ENCODE assay signal across 28 cellular contexts in the genomic region with DNA sequence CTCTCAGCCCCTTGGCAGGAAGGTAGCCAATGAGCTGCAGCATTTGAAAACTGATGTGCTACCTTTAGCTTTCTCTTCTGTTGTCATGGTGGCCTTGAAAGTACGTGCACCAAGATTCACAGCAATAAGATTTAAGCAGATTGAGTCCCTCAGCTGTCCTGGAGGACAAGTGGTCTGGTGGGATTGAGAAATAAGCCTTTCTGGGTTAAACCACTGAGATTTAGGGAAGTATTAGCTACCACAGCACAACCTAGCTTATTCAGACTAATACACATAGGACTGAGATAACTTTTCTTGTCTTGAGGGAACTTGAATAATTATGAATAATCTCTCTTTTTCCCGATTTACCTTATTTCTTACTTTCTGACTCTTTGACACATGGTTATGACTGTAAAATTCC.
"Had no signal": no experiment of that assay in that cellular context is flagged by ENCODE, and none has a peak within 500 bp of the region (broad histone marks: within the 10 kb centered on the region; RNA-seq: fewer than 3 reads in every experiment).

No MANE protein-coding gene starts in this region.

- H3K9me3 Mint-ChIP-seq: activated naive CD4-positive, alpha-beta T cell treated with anti-CD3 and anti-CD28 coated beads for 36 hours; activated T-cell treated with anti-CD3 and anti-CD28 coated beads, Interleukin-2, amount 50 U/mL, for 72 hours; central memory CD8-positive, alpha-beta T cell; effector memory CD8-positive, alpha-beta T cell; mesothelial cell of epicardium; natural killer cell had no signal

- ATAC-seq: activated T-cell treated with anti-CD3 and anti-CD28 coated beads, Interleukin-2, amount 50 U/mL, for 72 hours; effector memory CD8-positive, alpha-beta T cell; esophagus mucosa; left ventricle myocardium superior; natural killer cell; stimulated activated naive B cell treated with anti-CD40 and anti-IgM and Interleukin-4, amounts not matched to agents 10 μg/mL and 1 μg/mL and 100 μg/mL, for 72 hours had no signal

- H3K36me3 Mint-ChIP-seq: mesothelial cell of epicardium; natural killer cell; stimulated activated naive B cell treated with anti-CD40 and anti-IgM and Interleukin-4, amounts not matched to agents 10 μg/mL and 1 μg/mL and 100 μg/mL, for 72 hours had no signal

- H3K27ac Mint-ChIP-seq: activated CD4-positive, alpha-beta memory T cell treated with anti-CD3 and anti-CD28 coated beads, Interleukin-2, amount 10 ng/mL, durations not matched to agents 7 days and 5 days; activated naive CD4-positive, alpha-beta T cell treated with anti-CD3 and anti-CD28 coated beads for 36 hours; activated naive CD8-positive, alpha-beta T cell treated with anti-CD3 and anti-CD28 coated beads, Interleukin-2, amount 10 ng/mL, durations not matched to agents 7 days and 5 days; activated T-cell treated with anti-CD3 and anti-CD28 coated beads, Interleukin-2, amount 50 U/mL, for 72 hours; effector memory CD8-positive, alpha-beta T cell; mesothelial cell of epicardium; natural killer cell; progenitor cell of endocrine pancreas; stimulated activated naive B cell treated with anti-CD40 and anti-IgM and Interleukin-4, amounts not matched to agents 10 μg/mL and 1 μg/mL and 100 μg/mL, for 72 hours had no signal

- DNase-seq: activated CD4-positive, alpha-beta memory T cell treated with anti-CD3 and anti-CD28 coated beads, Interleukin-2, amount 10 ng/mL, durations not matched to agents 7 days and 5 days; activated CD4-positive, alpha-beta T cell treated with anti-CD3 and anti-CD28 coated beads for 48 hours; activated CD4-positive, CD25-positive, alpha-beta regulatory T cell; activated effector memory CD4-positive, alpha-beta T cell treated with Interleukin-2 at 50 U/mL for 16 hours; activated naive CD4-positive, alpha-beta T cell treated with anti-CD3 and anti-CD28 coated beads for 36 hours; activated naive CD8-positive, alpha-beta T cell treated with anti-CD3 and anti-CD28 coated beads, Interleukin-2, amount 10 ng/mL, durations not matched to agents 7 days and 5 days; activated T-cell treated with anti-CD3 and anti-CD28 coated beads, Interleukin-2, amount 50 U/mL, for 72 hours; amniotic stem cell; dorsolateral prefrontal cortex; effector memory CD8-positive, alpha-beta T cell; hippocampal formation; left ventricle myocardium superior; mammary epithelial cell; natural killer cell; retina; stimulated activated CD4-positive, alpha-beta T cell treated with anti-CD3 and anti-CD28 coated beads, Interleukin-2, amount 100 ng/mL, for 48 hours; stimulated activated CD8-positive, alpha-beta memory T cell treated with anti-CD3 and anti-CD28 coated beads, Interleukin-4, amount 100 ng/mL, for 48 hours; stimulated activated naive B cell treated with anti-CD40 and anti-IgM and Interleukin-4, amounts not matched to agents 10 μg/mL and 1 μg/mL and 100 μg/mL, for 72 hours; transverse colon had no signal

- H3K4me3 ChIP-seq: breast epithelium, dorsolateral prefrontal cortex, transverse colon, vagina had no signal

- H3K27me3 ChIP-seq: breast epithelium, dorsolateral prefrontal cortex, transverse colon, vagina had no signal

- H3K27ac ChIP-seq: breast epithelium, dorsolateral prefrontal cortex, transverse colon, vagina had no signal

- FAIRE-seq: colon, endothelial cell of umbilical vein, frontal cortex had no signal

- H3K4me1 ChIP-seq: breast epithelium, vagina had no signal

- H3K4me1 Mint-ChIP-seq: activated CD4-positive, alpha-beta memory T cell treated with anti-CD3 and anti-CD28 coated beads, Interleukin-2, amount 10 ng/mL, durations not matched to agents 7 days and 5 days; activated naive CD8-positive, alpha-beta T cell treated with anti-CD3 and anti-CD28 coated beads, Interleukin-2, amount 10 ng/mL, durations not matched to agents 7 days and 5 days; mesothelial cell of epicardium; natural killer cell had no signal

- H3K4me3 Mint-ChIP-seq: activated CD4-positive, alpha-beta memory T cell treated with anti-CD3 and anti-CD28 coated beads, Interleukin-2, amount 10 ng/mL, durations not matched to agents 7 days and 5 days; activated naive CD4-positive, alpha-beta T cell treated with anti-CD3 and anti-CD28 coated beads for 36 hours; activated naive CD8-positive, alpha-beta T cell treated with anti-CD3 and anti-CD28 coated beads, Interleukin-2, amount 10 ng/mL, durations not matched to agents 7 days and 5 days; activated T-cell treated with anti-CD3 and anti-CD28 coated beads, Interleukin-2, amount 50 U/mL, for 72 hours; central memory CD8-positive, alpha-beta T cell; effector memory CD8-positive, alpha-beta T cell; mesothelial cell of epicardium; natural killer cell; stimulated activated naive B cell treated with anti-CD40 and anti-IgM and Interleukin-4, amounts not matched to agents 10 μg/mL and 1 μg/mL and 100 μg/mL, for 72 hours had no signal

- H3K27me3 Mint-ChIP-seq: activated CD4-positive, alpha-beta memory T cell treated with anti-CD3 and anti-CD28 coated beads, Interleukin-2, amount 10 ng/mL, durations not matched to agents 7 days and 5 days; central memory CD8-positive, alpha-beta T cell; effector memory CD8-positive, alpha-beta T cell; stimulated activated naive B cell treated with anti-CD40 and anti-IgM and Interleukin-4, amounts not matched to agents 10 μg/mL and 1 μg/mL and 100 μg/mL, for 72 hours had no signal

- H3K9me3 ChIP-seq: breast epithelium, transverse colon, vagina had no signal

- H3K36me3 ChIP-seq: breast epithelium, transverse colon, vagina had no signal
